15 cellular contexts compared by ENCODE assay signal in genomic region chr2:36468463-36469266, GRCh38.
DNase-seq lines count a peak whose midpoint lies in the region; ATAC-seq and TF ChIP-seq lines count a peak whose summit lies in the region.
"Had no signal": no experiment of that assay in that cellular context is flagged by ENCODE, and none has a peak within 500 bp of the region (broad histone marks: within the 10 kb centered on the region; RNA-seq: fewer than 3 reads in every experiment).

No MANE protein-coding gene starts in this region.

- 63 to 67% methylated on average over 5 to 9 of the region's 10 CpGs for WGBS in gastroesophageal sphincter (ENCODE audit: low coverage in 1 of 2), 2 donors

- TF ChIP-seq EP300 in gastroesophageal sphincter (IDR thresholded peaks at IDR 0.05) = no peak

- no peaks in the 10 kb centered on the region for H3K79me2 ChIP-seq in neural progenitor cell (ENCODE audit: low read depth)

- no peak overlapping the region for H3K4me2 ChIP-seq in neural progenitor cell

- ATAC-seq in gastroesophageal sphincter (no peak), thoracic aorta (ENCODE audit: insufficient number of reproducible peaks, low FRiP score, low read depth) (peak; percentile 9), GM19455 (IDR thresholded peaks at IDR 0.05; ENCODE audit: unreplicated experiment) (no peak)
- ATAC-seq: naive thymus-derived CD4-positive, alpha-beta T cell had no signal

- DNase-seq in LHCN-M2 (ENCODE audit: low read depth) (peak; percentile 65), breast epithelium (ENCODE audit: low spot score in 2 of 2) (no peak), thoracic aorta (ENCODE audit: low spot score) (no peak), neural progenitor cell (ENCODE audit: low spot score) (no peak), KBM-7 (no peak), NOMO-1 (lab: John Stamatoyannopoulos, UW; ENCODE audit: unreplicated experiment in 2 of 2) (no peak)
- DNase-seq: activated CD4-positive, alpha-beta T cell treated with anti-CD3 and anti-CD28 coated beads, Interleukin-2, amount 50 U/mL, for 48 hours; activated effector memory CD4-positive, alpha-beta T cell treated with Interleukin-2 at 50 U/mL for 16 hours; cerebellar nuclear complex; islet precursor cell; naive thymus-derived CD4-positive, alpha-beta T cell; NCI-H345; substantia nigra had no signal

- H3K4me3 ChIP-seq in breast epithelium (no peak overlapping the region), gastroesophageal sphincter (no peak overlapping the region), thoracic aorta (peak overlapping the region; percentile 10), neural progenitor cell (no peak overlapping the region)

- no peaks in the 10 kb centered on the region for H3K27me3 ChIP-seq in breast epithelium
- no peaks in the 10 kb centered on the region for H3K27me3 ChIP-seq in gastroesophageal sphincter
- H3K27me3 ChIP-seq in thoracic aorta (replicated peaks; ENCODE audit: insufficient read depth) = no peaks in the 10 kb centered on the region
- H3K27me3 ChIP-seq in neural progenitor cell = no peaks in the 10 kb centered on the region

- H3K36me3 ChIP-seq in breast epithelium (peaks cover 9% of the 10 kb centered on the region), gastroesophageal sphincter (peaks cover 0 to 43% of the 10 kb centered on the region in 2 donors), thoracic aorta (no peaks in the 10 kb centered on the region), neural progenitor cell (no peaks in the 10 kb centered on the region)

- H3K27ac ChIP-seq in breast epithelium (peak overlapping the region; percentile 45 to 46), gastroesophageal sphincter (peak overlapping the region in 3 of 4 donors; percentile 4 to 56 (median 53)), thoracic aorta (peak overlapping the region; percentile 62 to 72), neural progenitor cell (no peak overlapping the region)

- TF ChIP-seq POLR2A in breast epithelium (IDR thresholded peaks at IDR 0.05) (no peak), gastroesophageal sphincter (IDR thresholded peaks at IDR 0.05) (no peak)

- H3K9ac ChIP-seq in neural progenitor cell = no peak overlapping the region

- peaks cover 3% of the 10 kb centered on the region for H3K9me3 Mint-ChIP-seq in neural progenitor cell

- TF ChIP-seq CTCF in breast epithelium (IDR thresholded peaks at IDR 0.05) (no peak), gastroesophageal sphincter (IDR thresholded peaks at IDR 0.05) (no peak), thoracic aorta (IDR thresholded peaks at IDR 0.05) (no peak), neural progenitor cell (IDR thresholded peaks at IDR 0.05) (no peak)

- H3K9me3 ChIP-seq in breast epithelium (no peaks in the 10 kb centered on the region), gastroesophageal sphincter (no peaks in the 10 kb centered on the region), thoracic aorta (no peaks in the 10 kb centered on the region), neural progenitor cell (ENCODE audit: low read depth) (no peaks in the 10 kb centered on the region)

- peaks cover 52% of the 10 kb centered on the region for H3K36me3 Mint-ChIP-seq in neural progenitor cell

- no peaks in the 10 kb centered on the region for H3F3A ChIP-seq in neural progenitor cell (ENCODE audit: low read depth)

- no peaks in the 10 kb centered on the region for H3K27me3 Mint-ChIP-seq in neural progenitor cell (ENCODE audit: insufficient read depth, low read depth)
- H3K27me3 Mint-ChIP-seq: naive thymus-derived CD4-positive, alpha-beta T cell had no signal

- no peak overlapping the region for H3K4me3 Mint-ChIP-seq in neural progenitor cell
- H3K4me3 Mint-ChIP-seq: naive thymus-derived CD4-positive, alpha-beta T cell had no signal

- in situ Hi-C loops in KBM-7 (cut with MboI; ENCODE audit: low pct_unique_long_range_greater_than_20kb, low sequenced_read_pairs) = no loop called here

- intact Hi-C loops in breast epithelium (cut with DNase I; ENCODE audit: low total_unique reads) = no loop called here

- H3K4me1 Mint-ChIP-seq in neural progenitor cell = peaks cover 4% of the 10 kb centered on the region
- H3K4me1 Mint-ChIP-seq: naive thymus-derived CD4-positive, alpha-beta T cell had no signal

- H4K20me1 ChIP-seq in neural progenitor cell (ENCODE audit: low read depth) = no peaks in the 10 kb centered on the region

- H3K27ac Mint-ChIP-seq in neural progenitor cell = no peak overlapping the region
- H3K27ac Mint-ChIP-seq: naive thymus-derived CD4-positive, alpha-beta T cell had no signal

- H2AFZ ChIP-seq in neural progenitor cell (replicated peaks) = no peak overlapping the region

- H3K4me1 ChIP-seq in breast epithelium (no peaks in the 10 kb centered on the region), gastroesophageal sphincter (peaks cover 0 to 38% (median 0%) of the 10 kb centered on the region in 3 donors), thoracic aorta (ENCODE audit: control insufficient read depth in 1 of 2, low read depth in 2 of 2) (peaks cover 23 to 37% of the 10 kb centered on the region in 2 donors), neural progenitor cell (peaks cover 12% of the 10 kb centered on the region)
